ENCODE assay signal across 12 cellular contexts in genomic region chr12:106764738-106765137, GRCh38. TPM values are rescaled to one million over a fixed set of nuclear protein-coding genes. Genes with fewer than 3 reads are reported as not detected.
A peak's percentile ranks its signal among the peaks of the same experiment; 100 is the strongest.
DNase-seq lines count a peak whose midpoint lies in the region; ATAC-seq and TF ChIP-seq lines count a peak whose summit lies in the region.
"Had no signal": no experiment of that assay in that cellular context is flagged by ENCODE, and none has a peak within 500 bp of the region (broad histone marks: within the 10 kb centered on the region; RNA-seq: fewer than 3 reads in every experiment).

No MANE protein-coding gene starts in this region.

- no peaks in the 10 kb centered on the region for H3K36me3 Mint-ChIP-seq in activated T-helper 2 cell treated with anti-CD3 and anti-CD28 coated beads, Interferon-gamma antibody, Interleukin-2, Interleukin-4, amounts not matched to agents 10 μg/mL and 5 μg/mL and 100 μg/mL, durations not matched to agents 14 hours and 24 hours and 36 hours (ENCODE audit: low read depth)

- peaks cover 29% of the 10 kb centered on the region for H3K4me1 Mint-ChIP-seq in activated T-helper 2 cell treated with anti-CD3 and anti-CD28 coated beads, Interferon-gamma antibody, Interleukin-2, Interleukin-4, amounts not matched to agents 10 μg/mL and 5 μg/mL and 100 μg/mL, durations not matched to agents 14 hours and 24 hours and 36 hours (ENCODE audit: low read depth)

- ATAC-seq in left lobe of liver (peak; percentile 80), GM21515 (IDR thresholded peaks at IDR 0.05; ENCODE audit: unreplicated experiment) (no peak)

- H3K27ac Mint-ChIP-seq in activated T-helper 2 cell treated with anti-CD3 and anti-CD28 coated beads, Interferon-gamma antibody, Interleukin-2, Interleukin-4, amounts not matched to agents 10 μg/mL and 5 μg/mL and 100 μg/mL, durations not matched to agents 14 hours and 24 hours and 36 hours: no peak overlapping the region
- H3K27ac Mint-ChIP-seq: activated CD4-positive, alpha-beta memory T cell treated with anti-CD3 and anti-CD28 coated beads, Interleukin-2, amount 10 ng/mL, durations not matched to agents 7 days and 5 days had no signal

- peak; percentile 18 for DNase-seq in NCI-H82 (lab: John Stamatoyannopoulos, UW)
- no peak for DNase-seq in NCI-H82 treated with DMSO at 0.1 percent for 48 hours (lab: John Stamatoyannopoulos, UW; ENCODE audit: unreplicated experiment)
- peak; percentile 36 to 78 for DNase-seq in cardiac fibroblast (ENCODE audit: low read depth in 2 of 2)
- peak; percentile 78 for DNase-seq in left lobe of liver (ENCODE audit: low spot score)
- DNase-seq in stromal cell of bone marrow (ENCODE audit: low read depth): peak; percentile 21
- DNase-seq in activated T-helper 2 cell treated with anti-CD3 and anti-CD28 coated beads, Interferon-gamma antibody, Interleukin-2, Interleukin-4, amounts not matched to agents 10 μg/mL and 5 μg/mL and 100 μg/mL, durations not matched to agents 14 hours and 24 hours and 36 hours (ENCODE audit: low spot score): no peak
- DNase-seq in HuH-7 (ENCODE audit: low spot score): no peak
- DNase-seq: activated CD4-positive, alpha-beta memory T cell treated with anti-CD3 and anti-CD28 coated beads, Interleukin-2, amount 10 ng/mL, durations not matched to agents 7 days and 5 days; Kasumi-1; Peyer's patch; spleen had no signal

- H3K27me3 Mint-ChIP-seq in activated T-helper 2 cell treated with anti-CD3 and anti-CD28 coated beads, Interferon-gamma antibody, Interleukin-2, Interleukin-4, amounts not matched to agents 10 μg/mL and 5 μg/mL and 100 μg/mL, durations not matched to agents 14 hours and 24 hours and 36 hours (ENCODE audit: low read depth): peaks cover 3% of the 10 kb centered on the region

- no peak overlapping the region for H3K4me3 ChIP-seq in cardiac fibroblast (replicated peaks in 1 of 2; ENCODE audit: low read depth in 2 of 2, low read length in 2 of 2)
- H3K4me3 ChIP-seq: Peyer's patch, spleen had no signal

- peak; percentile 8 for TF ChIP-seq CTCF in cardiac fibroblast (IDR thresholded peaks at IDR 0.05; ENCODE audit: low read depth, low read length)

- no peaks in the 10 kb centered on the region for H3K9me3 Mint-ChIP-seq in activated T-helper 2 cell treated with anti-CD3 and anti-CD28 coated beads, Interferon-gamma antibody, Interleukin-2, Interleukin-4, amounts not matched to agents 10 μg/mL and 5 μg/mL and 100 μg/mL, durations not matched to agents 14 hours and 24 hours and 36 hours
- H3K9me3 Mint-ChIP-seq: activated CD4-positive, alpha-beta memory T cell treated with anti-CD3 and anti-CD28 coated beads, Interleukin-2, amount 10 ng/mL, durations not matched to agents 7 days and 5 days had no signal

- intact Hi-C loops in activated T-helper 2 cell treated with anti-CD3 and anti-CD28 coated beads, Interferon-gamma antibody, Interleukin-2, Interleukin-4, amounts not matched to agents 10 μg/mL and 5 μg/mL and 100 μg/mL, durations not matched to agents 14 hours and 24 hours and 36 hours (cut with micrococcal nuclease): no loop called here

- H3K4me3 Mint-ChIP-seq in activated T-helper 2 cell treated with anti-CD3 and anti-CD28 coated beads, Interferon-gamma antibody, Interleukin-2, Interleukin-4, amounts not matched to agents 10 μg/mL and 5 μg/mL and 100 μg/mL, durations not matched to agents 14 hours and 24 hours and 36 hours (ENCODE audit: low read depth): no peak overlapping the region
- H3K4me3 Mint-ChIP-seq: activated CD4-positive, alpha-beta memory T cell treated with anti-CD3 and anti-CD28 coated beads, Interleukin-2, amount 10 ng/mL, durations not matched to agents 7 days and 5 days had no signal

RNA-seq across cellular contexts. Expression of gene RIC8B, which starts 9.7 kb away (rescaled TPM):
- total RNA-seq in left lobe of liver: 9.6 TPM
- 11.4 and 16.4 TPM in 2 replicates for total RNA-seq in activated T-helper 2 cell treated with anti-CD3 and anti-CD28 coated beads, Interferon-gamma antibody, Interleukin-2, Interleukin-4, amounts not matched to agents 10 μg/mL and 5 μg/mL and 100 μg/mL, durations not matched to agents 14 hours and 24 hours and 36 hours

Comparison
In these comparisons a context has a peak if more than half of its experiments do, and no peak if none do; other contexts are left out.
1. DNase-seq: peak in NCI-H82 (single experiment), cardiac fibroblast (2 of 2), left lobe of liver (single experiment) and stromal cell of bone marrow (single experiment); none in NCI-H82 treated with DMSO at 0.1 percent for 48 hours (single experiment), activated T-helper 2 cell treated with anti-CD3 and anti-CD28 coated beads, Interferon-gamma antibody, Interleukin-2, Interleukin-4, amounts not matched to agents 10 μg/mL and 5 μg/mL and 100 μg/mL, durations not matched to agents 14 hours and 24 hours and 36 hours (single experiment) and HuH-7 (single experiment).